In the genomic region with DNA sequence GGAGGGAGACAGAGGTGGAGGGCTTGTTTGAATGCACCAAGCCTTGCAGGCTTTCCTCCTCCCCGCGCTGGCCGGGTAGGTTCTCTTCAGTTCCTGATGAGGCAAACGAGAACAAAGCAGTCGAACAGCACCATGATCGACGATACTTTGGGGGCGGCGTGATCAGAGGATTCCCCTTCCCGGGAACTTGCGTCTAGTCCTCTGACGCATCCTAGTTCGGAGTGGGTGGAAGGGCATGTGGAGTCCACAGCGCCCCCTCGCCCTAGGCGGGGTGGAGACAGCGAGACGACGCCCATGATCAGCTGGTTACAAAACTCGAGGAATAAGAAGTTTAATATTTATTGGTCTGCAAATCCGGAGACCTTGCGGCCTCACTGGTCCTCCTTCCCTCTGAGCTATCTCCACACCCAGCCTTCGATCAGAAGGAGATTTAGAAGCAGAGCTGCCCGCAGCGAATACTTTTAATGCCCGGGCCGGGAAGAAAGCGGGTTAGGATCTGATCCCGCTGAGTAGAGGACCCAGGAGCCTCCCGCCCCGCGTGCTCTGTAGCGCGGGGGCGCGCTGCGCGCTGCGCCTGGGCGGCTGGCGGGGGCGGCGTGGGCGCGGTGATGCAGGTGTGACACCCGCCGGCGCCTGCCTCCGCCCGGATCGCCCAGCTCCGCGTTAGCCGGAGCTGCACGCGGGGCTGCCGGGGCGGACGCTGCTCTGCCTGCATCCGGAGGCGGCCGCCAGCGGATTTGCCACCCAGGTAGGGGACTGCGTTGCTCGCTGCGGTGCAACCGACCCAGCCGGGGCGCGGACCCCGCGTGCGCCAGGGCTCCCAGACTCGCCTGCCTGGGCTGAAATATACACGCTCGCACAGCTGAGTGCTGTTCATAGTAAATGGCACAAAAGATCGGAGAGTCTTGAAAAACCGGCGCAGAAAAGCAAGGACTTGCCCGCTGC, we compare ENCODE assay signal across 8 cellular contexts. TPM values are rescaled to one million over a fixed set of nuclear protein-coding genes. Genes with fewer than 3 reads are reported as not detected.
DNase-seq lines count a peak whose midpoint lies in the region; ATAC-seq and TF ChIP-seq lines count a peak whose summit lies in the region.

A gene with protein sequence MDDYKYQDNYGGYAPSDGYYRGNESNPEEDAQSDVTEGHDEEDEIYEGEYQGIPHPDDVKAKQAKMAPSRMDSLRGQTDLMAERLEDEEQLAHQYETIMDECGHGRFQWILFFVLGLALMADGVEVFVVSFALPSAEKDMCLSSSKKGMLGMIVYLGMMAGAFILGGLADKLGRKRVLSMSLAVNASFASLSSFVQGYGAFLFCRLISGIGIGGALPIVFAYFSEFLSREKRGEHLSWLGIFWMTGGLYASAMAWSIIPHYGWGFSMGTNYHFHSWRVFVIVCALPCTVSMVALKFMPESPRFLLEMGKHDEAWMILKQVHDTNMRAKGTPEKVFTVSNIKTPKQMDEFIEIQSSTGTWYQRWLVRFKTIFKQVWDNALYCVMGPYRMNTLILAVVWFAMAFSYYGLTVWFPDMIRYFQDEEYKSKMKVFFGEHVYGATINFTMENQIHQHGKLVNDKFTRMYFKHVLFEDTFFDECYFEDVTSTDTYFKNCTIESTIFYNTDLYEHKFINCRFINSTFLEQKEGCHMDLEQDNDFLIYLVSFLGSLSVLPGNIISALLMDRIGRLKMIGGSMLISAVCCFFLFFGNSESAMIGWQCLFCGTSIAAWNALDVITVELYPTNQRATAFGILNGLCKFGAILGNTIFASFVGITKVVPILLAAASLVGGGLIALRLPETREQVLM (plus strand): TSS at position 642 of the 945 bp plus-strand sequence. CDS start 126,007 bp downstream, outside the sequence.

- peaks cover 12% of the 10 kb centered on the region for H3K4me1 ChIP-seq in CD8-positive, alpha-beta memory T cell (ENCODE audit: insufficient read depth, low read length)
- H3K4me1 ChIP-seq in esophagus muscularis mucosa (peaks cover 19 to 37% (median 22%) of the 10 kb centered on the region in 4 donors), stomach (peaks cover 11 to 22% (median 21%) of the 10 kb centered on the region in 4 donors)
- H3K4me1 ChIP-seq in naive thymus-derived CD4-positive, alpha-beta T cell (ENCODE audit: control insufficient read depth in 2 of 2, insufficient read depth in 2 of 2, low read length in 2 of 2), result peaks cover 5 to 16% of the 10 kb centered on the region in 2 donors

- peaks cover 47 to 86% of the 10 kb centered on the region in 2 donors for H3K27me3 Mint-ChIP-seq in CD8-positive, alpha-beta memory T cell
- peaks cover 74 to 90% (median 87%) of the 10 kb centered on the region in 5 donors for H3K27me3 Mint-ChIP-seq in naive thymus-derived CD4-positive, alpha-beta T cell

- H3K27ac Mint-ChIP-seq in CD8-positive, alpha-beta memory T cell, result peak within 1 kb of the TSS in 4 of 8 donors; percentile 8 to 67 (median 31)
- no peak within 1 kb of the TSS for H3K27ac Mint-ChIP-seq in naive thymus-derived CD4-positive, alpha-beta T cell

- no peak for TF ChIP-seq CTCF in esophagus muscularis mucosa (IDR thresholded peaks at IDR 0.05)
- TF ChIP-seq CTCF in stomach (IDR thresholded peaks at IDR 0.05), result no peak

- H3K9me3 Mint-ChIP-seq in CD8-positive, alpha-beta memory T cell, result peaks cover 0 to 4% (median 0%) of the 10 kb centered on the region in 5 donors
- peaks cover 0 to 5% (median 0%) of the 10 kb centered on the region in 11 donors for H3K9me3 Mint-ChIP-seq in naive thymus-derived CD4-positive, alpha-beta T cell

- intact Hi-C loops in esophagus muscularis mucosa (cut with DNase I), result no loop called here
- intact Hi-C loops in naive thymus-derived CD4-positive, alpha-beta T cell (cut with micrococcal nuclease), result no loop called here
- intact Hi-C loops in stomach (cut with DNase I; ENCODE audit: low total_unique reads), result no loop called here

- peak within 1 kb of the TSS; percentile 73 to 92 (median 86) for H3K4me3 Mint-ChIP-seq in CD8-positive, alpha-beta memory T cell
- H3K4me3 Mint-ChIP-seq in naive thymus-derived CD4-positive, alpha-beta T cell, result peak within 1 kb of the TSS; percentile 78 to 94 (median 84)

- no peak for TF ChIP-seq EP300 in esophagus muscularis mucosa (IDR thresholded peaks at IDR 0.05)
- TF ChIP-seq EP300 in stomach (IDR thresholded peaks at IDR 0.05), result no peak

- peak in 3 of 5 donors; percentile 5 to 28 (median 28) for DNase-seq in CD8-positive, alpha-beta memory T cell
- DNase-seq in NCI-H2171 treated with DMSO at 0.1 percent for 48 hours (lab: John Stamatoyannopoulos, UW) (peak; percentile 52), activated T-cell treated with anti-CD3 and anti-CD28 coated beads for 4 hours (peak; percentile 51), esophagus muscularis mucosa (ENCODE audit: extremely low spot score) (peak; percentile 90), stomach (peak; percentile 31), pons (ENCODE audit: low spot score) (no peak)
- DNase-seq in naive thymus-derived CD4-positive, alpha-beta T cell, result peak; percentile 5 to 56 (median 37)

- no peak for TF ChIP-seq POLR2A in esophagus muscularis mucosa (IDR thresholded peaks at IDR 0.05; ENCODE audit: low read depth)
- TF ChIP-seq POLR2A in stomach (IDR thresholded peaks at IDR 0.05), result no peak

- H3K4me3 ChIP-seq in CD8-positive, alpha-beta memory T cell (ENCODE audit: low read length), result peak within 1 kb of the TSS; percentile 42
- peak within 1 kb of the TSS; percentile 51 to 65 (median 54) for H3K4me3 ChIP-seq in esophagus muscularis mucosa
- peak within 1 kb of the TSS; percentile 52 for H3K4me3 ChIP-seq in naive thymus-derived CD4-positive, alpha-beta T cell (ENCODE audit: low read length)
- H3K4me3 ChIP-seq in stomach, result peak within 1 kb of the TSS; percentile 43 to 56 (median 48)

- H3K27ac ChIP-seq in CD8-positive, alpha-beta memory T cell (ENCODE audit: low read depth, low read length), result no peak within 1 kb of the TSS
- peak within 1 kb of the TSS in 1 of 4 donors; percentile 34 for H3K27ac ChIP-seq in esophagus muscularis mucosa (replicated peaks in 1 of 4)
- H3K27ac ChIP-seq in naive thymus-derived CD4-positive, alpha-beta T cell (ENCODE audit: low read depth, low read length), result no peak within 1 kb of the TSS
- peak within 1 kb of the TSS in 2 of 5 donors; percentile 7 to 30 for H3K27ac ChIP-seq in stomach

- ATAC-seq in GM21576 (IDR thresholded peaks at IDR 0.05; ENCODE audit: unreplicated experiment), result peak; percentile 60
- ATAC-seq in naive thymus-derived CD4-positive, alpha-beta T cell, result peak; percentile 76

- H3K36me3 ChIP-seq in CD8-positive, alpha-beta memory T cell (ENCODE audit: insufficient read depth, low read length), result no peaks in the 10 kb centered on the region
- H3K36me3 ChIP-seq in esophagus muscularis mucosa, result no peaks in the 10 kb centered on the region
- H3K36me3 ChIP-seq in naive thymus-derived CD4-positive, alpha-beta T cell (ENCODE audit: control insufficient read depth in 2 of 3, insufficient read depth in 3 of 3, low read length in 3 of 3), result no peaks in the 10 kb centered on the region
- no peaks in the 10 kb centered on the region for H3K36me3 ChIP-seq in stomach

- H3K27me3 ChIP-seq in CD8-positive, alpha-beta memory T cell (ENCODE audit: insufficient read depth, low read length, poor library complexity, severe bottlenecking), result peaks cover 26% of the 10 kb centered on the region
- peaks cover 0 to 79% (median 20%) of the 10 kb centered on the region in 4 donors for H3K27me3 ChIP-seq in esophagus muscularis mucosa
- peaks cover 3 to 5% of the 10 kb centered on the region in 2 donors for H3K27me3 ChIP-seq in naive thymus-derived CD4-positive, alpha-beta T cell (ENCODE audit: control insufficient read depth in 2 of 2, insufficient read depth in 2 of 2, low read length in 2 of 2)
- peaks cover 0 to 96% (median 53%) of the 10 kb centered on the region in 3 donors for H3K27me3 ChIP-seq in stomach

- H3K9me3 ChIP-seq in CD8-positive, alpha-beta memory T cell (ENCODE audit: low read length), result no peaks in the 10 kb centered on the region
- peaks cover 0 to 4% (median 0%) of the 10 kb centered on the region in 4 donors for H3K9me3 ChIP-seq in esophagus muscularis mucosa
- no peaks in the 10 kb centered on the region for H3K9me3 ChIP-seq in naive thymus-derived CD4-positive, alpha-beta T cell (ENCODE audit: control insufficient read depth in 2 of 3, low read length in 3 of 3)
- H3K9me3 ChIP-seq in stomach, result peaks cover 0 to 7% (median 0%) of the 10 kb centered on the region in 4 donors

- POLR2A ChIA-PET in CD8-positive, alpha-beta memory T cell (lab: Charles Lee), result no interaction called here
- POLR2A ChIA-PET in naive thymus-derived CD4-positive, alpha-beta T cell (lab: Charles Lee), result no interaction called here

- CTCF ChIA-PET in CD8-positive, alpha-beta memory T cell (lab: Charles Lee), result interaction anchor here (1.3 kb wide), 1 partner anchor 44 kb away, joined by 4 read pairs; no protein-coding TSS in a partner anchor
- CTCF ChIA-PET in naive thymus-derived CD4-positive, alpha-beta T cell (lab: Charles Lee), result interaction anchor here (0.8 kb wide), 1 partner anchor 835 kb away, joined by 3 read pairs; no protein-coding TSS in a partner anchor

- 2% methylated on average over 36 of the region's 80 CpGs for WGBS in esophagus muscularis mucosa
- 1 to 2% (median 1%) methylated on average over 63 to 80 of the region's 80 CpGs for WGBS in stomach, 5 donors

- peaks cover 15 to 23% (median 20%) of the 10 kb centered on the region in 3 donors for H3K4me1 Mint-ChIP-seq in CD8-positive, alpha-beta memory T cell
- peaks cover 12 to 27% (median 22%) of the 10 kb centered on the region in 7 donors for H3K4me1 Mint-ChIP-seq in naive thymus-derived CD4-positive, alpha-beta T cell

- peaks cover 0 to 4% (median 0%) of the 10 kb centered on the region in 3 donors for H3K36me3 Mint-ChIP-seq in CD8-positive, alpha-beta memory T cell
- H3K36me3 Mint-ChIP-seq in naive thymus-derived CD4-positive, alpha-beta T cell, result peaks cover 0 to 4% (median 0%) of the 10 kb centered on the region in 5 donors

RNA-seq across cellular contexts. Expression of the gene that starts here (rescaled TPM):
- total RNA-seq in CD8-positive, alpha-beta memory T cell, result under 1 TPM in 1 of 2 experiments, not detected in 1; 0.02 TPM
- polyA plus RNA-seq in CD8-positive, alpha-beta memory T cell, result not detected
- 1 to 10 TPM; 1.9 to 3.0 (median 2.1) TPM for total RNA-seq in esophagus muscularis mucosa
- under 1 TPM; 0.05 to 0.16 (median 0.08) TPM for total RNA-seq in naive thymus-derived CD4-positive, alpha-beta T cell
- under 1 TPM; 0.02 to 0.06 TPM for polyA plus RNA-seq in naive thymus-derived CD4-positive, alpha-beta T cell
- 1 to 10 TPM in 1 of 5 donors, under 1 TPM in 2, not detected in 2; 0.14 to 1.7 (median 0.45) TPM for total RNA-seq in stomach
- under 1 TPM in 2 of 3 donors, not detected in 1; 0.06 to 0.23 TPM for polyA plus RNA-seq in stomach

Comparison
In these comparisons a context has a peak if more than half of its experiments do, and no peak if none do; other contexts are left out.
1. Peak in DNase-seq and H3K4me3 ChIP-seq in CD8-positive, alpha-beta memory T cell; RNA of the gene not detected or under 1 TPM.
2. Peak in DNase-seq, ATAC-seq and H3K4me3 ChIP-seq in naive thymus-derived CD4-positive, alpha-beta T cell; RNA of the gene not detected or under 1 TPM.